In genomic region chr5:64958757-64959391, GRCh38 we compare ENCODE assay signal across 8 cellular contexts.
DNase-seq lines count a peak whose midpoint lies in the region; ATAC-seq and TF ChIP-seq lines count a peak whose summit lies in the region.

No MANE protein-coding gene starts in this region.

- CTCF ChIA-PET in T-cell (lab: Charles Lee) = interaction anchor here (0.6 to 2.0 kb wide), 6 partner anchors 11 to 930 kb away, joined by 3 to 17 read pairs (median 4); no protein-coding TSS in a partner anchor

- H3K36me3 Mint-ChIP-seq in progenitor cell of endocrine pancreas (ENCODE audit: insufficient read depth) (peaks cover 4% of the 10 kb centered on the region), T-cell (peaks cover 11% of the 10 kb centered on the region)

- H3K4me3 ChIP-seq in coronary artery = no peak overlapping the region

- DNase-seq in GM04504 (ENCODE audit: low read depth) (peak; percentile 21), MV-4-11 (lab: John Stamatoyannopoulos, UW) (peak; percentile 30), progenitor cell of endocrine pancreas (ENCODE audit: low spot score, unreplicated experiment) (no peak), NK-92 (lab: John Stamatoyannopoulos, UW; ENCODE audit: unreplicated experiment) (no peak), T-cell (no peak), coronary artery (ENCODE audit: low spot score) (no peak)
- DNase-seq in effector CD4-positive, alpha-beta T cell = peak; percentile 2
- DNase-seq in stimulated activated CD4-positive, alpha-beta T cell treated with anti-CD3 and anti-CD28 coated beads, Interleukin-4, amount 100 ng/mL, for 1 hour = no peak

- H3K4me3 Mint-ChIP-seq in progenitor cell of endocrine pancreas (ENCODE audit: low read depth) (no peak overlapping the region), T-cell (no peak overlapping the region)

- H3K27me3 Mint-ChIP-seq in progenitor cell of endocrine pancreas (no peaks in the 10 kb centered on the region), T-cell (no peaks in the 10 kb centered on the region)

- no peak for ATAC-seq in T-cell (replicated peaks in 1 of 4)

- H3K9me3 Mint-ChIP-seq in progenitor cell of endocrine pancreas (ENCODE audit: low read depth) (peaks cover 7% of the 10 kb centered on the region), T-cell (peaks cover 0 to 12% (median 5%) of the 10 kb centered on the region in 3 donors)

- peak; percentile 55 for TF ChIP-seq CTCF in progenitor cell of endocrine pancreas (IDR thresholded peaks at IDR 0.05; ENCODE audit: unreplicated experiment)
- TF ChIP-seq CTCF in coronary artery (IDR thresholded peaks at IDR 0.05) = no peak

- POLR2A ChIA-PET in T-cell (lab: Charles Lee) = interaction anchor here in 1 of 2 donors (0.6 kb wide), 1 partner anchor 14 kb away, joined by 3 read pairs; no protein-coding TSS in a partner anchor

- no peak overlapping the region for H3K27ac ChIP-seq in coronary artery

- H3K4me1 Mint-ChIP-seq in progenitor cell of endocrine pancreas (ENCODE audit: low read depth) (peaks cover 13% of the 10 kb centered on the region), T-cell (no peaks in the 10 kb centered on the region)

- H3K27ac Mint-ChIP-seq in progenitor cell of endocrine pancreas (no peak overlapping the region), T-cell (no peak overlapping the region)

Comparison
In these comparisons a context has a peak if more than half of its experiments do, and no peak if none do; other contexts are left out.
1. DNase-seq: peak in GM04504 (single experiment), MV-4-11 (single experiment) and effector CD4-positive, alpha-beta T cell (single experiment); none in progenitor cell of endocrine pancreas (single experiment), NK-92 (single experiment), T-cell (0 of 34), stimulated activated CD4-positive, alpha-beta T cell treated with anti-CD3 and anti-CD28 coated beads, Interleukin-4, amount 100 ng/mL, for 1 hour (single experiment) and coronary artery (single experiment).